1 cellular context compared by ENCODE assay signal in genomic region chr17:64736804-64737492, GRCh38.
TF ChIP-seq lines count a peak whose summit lies in the region.

No MANE protein-coding gene starts in this region.

TF ChIP-seq in K562, 482 proteins besides CTCF, POLR2A, EP300 and RAD21 (continued from another document and continues in another):
- TF ChIP-seq ZNF609 (CRISPR knock-in tag; IDR thresholded peaks at IDR 0.05; ENCODE audit: borderline replicate concordance) (no peak), RNF2 (IDR thresholded peaks at IDR 0.05) (no peak), ZNF431 (CRISPR knock-in tag; IDR thresholded peaks at IDR 0.05) (no peak), MEIS2 (IDR thresholded peaks at IDR 0.05; ENCODE audit: partially characterized antibody) (no peak), SMC3 (conservative IDR thresholded peaks at IDR 0.05; ENCODE audit: insufficient read depth, low read depth, low read length) (peak; percentile 56), SMAD3 (CRISPR knock-in tag; conservative IDR thresholded peaks at IDR 0.05) (no peak), MTA2 (IDR thresholded peaks at IDR 0.05; ENCODE audit: low read depth) (no peak), ETV5 (CRISPR knock-in tag; IDR thresholded peaks at IDR 0.05; ENCODE audit: low read depth) (no peak), FOXA1 (IDR thresholded peaks at IDR 0.05; ENCODE audit: borderline replicate concordance) (no peak), ZBTB49 (CRISPR knock-in tag; IDR thresholded peaks at IDR 0.05; ENCODE audit: borderline replicate concordance) (no peak), MBD2 (IDR thresholded peaks at IDR 0.05; ENCODE audit: borderline replicate concordance, low read depth) (no peak), HNRNPLL (IDR thresholded peaks at IDR 0.05; ENCODE audit: low read depth, low read length, poor library complexity, severe bottlenecking) (no peak), ZC3H11A (IDR thresholded peaks at IDR 0.05; ENCODE audit: low read depth, low read length) (no peak), HDGF (IDR thresholded peaks at IDR 0.05) (no peak), TFAM (CRISPR knock-in tag; conservative IDR thresholded peaks at IDR 0.05) (no peak), ATF3 (IDR thresholded peaks at IDR 0.05) (no peak), ATF3 (CRISPR knock-in tag; conservative IDR thresholded peaks at IDR 0.05) (no peak), CBX3 (IDR thresholded peaks at IDR 0.05; ENCODE audit: borderline replicate concordance in 1 of 2, low read length in 2 of 2) (0 out of 3 replicates have a peak, but pooled peaks of 1 of the 2 experiments have one; percentile 44), HIVEP1 (CRISPR knock-in tag; IDR thresholded peaks at IDR 0.05) (no peak), ZNF79 (CRISPR knock-in tag; IDR thresholded peaks at IDR 0.05; ENCODE audit: low read depth) (no peak), ATF7 (IDR thresholded peaks at IDR 0.05) (peak; percentile 19; the same call in 1 of the 2 replicates), U2AF2 (optimal IDR thresholded peaks at IDR 0.05; ENCODE audit: low read depth, low read length) (no peak), DACH1 (IDR thresholded peaks at IDR 0.05; ENCODE audit: partially characterized antibody) (peak; percentile 39), ZHX1 (conservative IDR thresholded peaks at IDR 0.05; ENCODE audit: low read length) (no peak), RBM25 (IDR thresholded peaks at IDR 0.05; ENCODE audit: low read depth, low read length, severe bottlenecking) (peak; percentile 99), THRAP3 (IDR thresholded peaks at IDR 0.05; ENCODE audit: borderline replicate concordance) (no peak), ZFPM2 (CRISPR knock-in tag; IDR thresholded peaks at IDR 0.05) (no peak), MTA1 (IDR thresholded peaks at IDR 0.05; ENCODE audit: borderline replicate concordance) (no peak), CBX5 (IDR thresholded peaks at IDR 0.05; ENCODE audit: borderline replicate concordance, low read depth) (no peak), SREBF2 (CRISPR knock-in tag; IDR thresholded peaks at IDR 0.05) (no peak), ZNF253 (CRISPR knock-in tag; conservative IDR thresholded peaks at IDR 0.05) (no peak), THAP7 (CRISPR knock-in tag; IDR thresholded peaks at IDR 0.05) (no peak), L3MBTL2 (IDR thresholded peaks at IDR 0.05) (no peak), KHSRP (IDR thresholded peaks at IDR 0.05) (no peak), ZNF146 (CRISPR knock-in tag; IDR thresholded peaks at IDR 0.05; ENCODE audit: unreplicated experiment) (no peak), CEBPB (tag; IDR thresholded peaks at IDR 0.05) (no peak), TRIM24 (IDR thresholded peaks at IDR 0.05) (no peak), MCM5 (IDR thresholded peaks at IDR 0.05; ENCODE audit: low read depth) (no peak), ZNF41 (CRISPR knock-in tag; conservative IDR thresholded peaks at IDR 0.05) (no peak)
- TF ChIP-seq, protein P1, sequence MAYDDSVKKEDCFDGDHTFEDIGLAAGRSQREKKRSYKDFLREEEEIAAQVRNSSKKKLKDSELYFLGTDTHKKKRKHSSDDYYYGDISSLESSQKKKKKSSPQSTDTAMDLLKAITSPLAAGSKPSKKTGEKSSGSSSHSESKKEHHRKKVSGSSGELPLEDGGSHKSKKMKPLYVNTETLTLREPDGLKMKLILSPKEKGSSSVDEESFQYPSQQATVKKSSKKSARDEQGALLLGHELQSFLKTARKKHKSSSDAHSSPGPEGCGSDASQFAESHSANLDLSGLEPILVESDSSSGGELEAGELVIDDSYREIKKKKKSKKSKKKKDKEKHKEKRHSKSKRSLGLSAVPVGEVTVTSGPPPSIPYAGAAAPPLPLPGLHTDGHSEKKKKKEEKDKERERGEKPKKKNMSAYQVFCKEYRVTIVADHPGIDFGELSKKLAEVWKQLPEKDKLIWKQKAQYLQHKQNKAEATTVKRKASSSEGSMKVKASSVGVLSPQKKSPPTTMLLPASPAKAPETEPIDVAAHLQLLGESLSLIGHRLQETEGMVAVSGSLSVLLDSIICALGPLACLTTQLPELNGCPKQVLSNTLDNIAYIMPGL (CRISPR knock-in tag; IDR thresholded peaks at IDR 0.05): no peak
- TF ChIP-seq, protein P2, sequence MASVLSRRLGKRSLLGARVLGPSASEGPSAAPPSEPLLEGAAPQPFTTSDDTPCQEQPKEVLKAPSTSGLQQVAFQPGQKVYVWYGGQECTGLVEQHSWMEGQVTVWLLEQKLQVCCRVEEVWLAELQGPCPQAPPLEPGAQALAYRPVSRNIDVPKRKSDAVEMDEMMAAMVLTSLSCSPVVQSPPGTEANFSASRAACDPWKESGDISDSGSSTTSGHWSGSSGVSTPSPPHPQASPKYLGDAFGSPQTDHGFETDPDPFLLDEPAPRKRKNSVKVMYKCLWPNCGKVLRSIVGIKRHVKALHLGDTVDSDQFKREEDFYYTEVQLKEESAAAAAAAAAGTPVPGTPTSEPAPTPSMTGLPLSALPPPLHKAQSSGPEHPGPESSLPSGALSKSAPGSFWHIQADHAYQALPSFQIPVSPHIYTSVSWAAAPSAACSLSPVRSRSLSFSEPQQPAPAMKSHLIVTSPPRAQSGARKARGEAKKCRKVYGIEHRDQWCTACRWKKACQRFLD (CRISPR knock-in tag; IDR thresholded peaks at IDR 0.05): no peak
- TF ChIP-seq, protein P3, sequence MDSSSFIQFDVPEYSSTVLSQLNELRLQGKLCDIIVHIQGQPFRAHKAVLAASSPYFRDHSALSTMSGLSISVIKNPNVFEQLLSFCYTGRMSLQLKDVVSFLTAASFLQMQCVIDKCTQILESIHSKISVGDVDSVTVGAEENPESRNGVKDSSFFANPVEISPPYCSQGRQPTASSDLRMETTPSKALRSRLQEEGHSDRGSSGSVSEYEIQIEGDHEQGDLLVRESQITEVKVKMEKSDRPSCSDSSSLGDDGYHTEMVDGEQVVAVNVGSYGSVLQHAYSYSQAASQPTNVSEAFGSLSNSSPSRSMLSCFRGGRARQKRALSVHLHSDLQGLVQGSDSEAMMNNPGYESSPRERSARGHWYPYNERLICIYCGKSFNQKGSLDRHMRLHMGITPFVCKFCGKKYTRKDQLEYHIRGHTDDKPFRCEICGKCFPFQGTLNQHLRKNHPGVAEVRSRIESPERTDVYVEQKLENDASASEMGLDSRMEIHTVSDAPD (CRISPR knock-in tag; IDR thresholded peaks at IDR 0.05): no peak
- TF ChIP-seq, protein P4, sequence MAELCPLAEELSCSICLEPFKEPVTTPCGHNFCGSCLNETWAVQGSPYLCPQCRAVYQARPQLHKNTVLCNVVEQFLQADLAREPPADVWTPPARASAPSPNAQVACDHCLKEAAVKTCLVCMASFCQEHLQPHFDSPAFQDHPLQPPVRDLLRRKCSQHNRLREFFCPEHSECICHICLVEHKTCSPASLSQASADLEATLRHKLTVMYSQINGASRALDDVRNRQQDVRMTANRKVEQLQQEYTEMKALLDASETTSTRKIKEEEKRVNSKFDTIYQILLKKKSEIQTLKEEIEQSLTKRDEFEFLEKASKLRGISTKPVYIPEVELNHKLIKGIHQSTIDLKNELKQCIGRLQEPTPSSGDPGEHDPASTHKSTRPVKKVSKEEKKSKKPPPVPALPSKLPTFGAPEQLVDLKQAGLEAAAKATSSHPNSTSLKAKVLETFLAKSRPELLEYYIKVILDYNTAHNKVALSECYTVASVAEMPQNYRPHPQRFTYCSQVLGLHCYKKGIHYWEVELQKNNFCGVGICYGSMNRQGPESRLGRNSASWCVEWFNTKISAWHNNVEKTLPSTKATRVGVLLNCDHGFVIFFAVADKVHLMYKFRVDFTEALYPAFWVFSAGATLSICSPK (IDR thresholded peaks at IDR 0.05; ENCODE audit: borderline replicate concordance): no peak
- TF ChIP-seq, protein P5, sequence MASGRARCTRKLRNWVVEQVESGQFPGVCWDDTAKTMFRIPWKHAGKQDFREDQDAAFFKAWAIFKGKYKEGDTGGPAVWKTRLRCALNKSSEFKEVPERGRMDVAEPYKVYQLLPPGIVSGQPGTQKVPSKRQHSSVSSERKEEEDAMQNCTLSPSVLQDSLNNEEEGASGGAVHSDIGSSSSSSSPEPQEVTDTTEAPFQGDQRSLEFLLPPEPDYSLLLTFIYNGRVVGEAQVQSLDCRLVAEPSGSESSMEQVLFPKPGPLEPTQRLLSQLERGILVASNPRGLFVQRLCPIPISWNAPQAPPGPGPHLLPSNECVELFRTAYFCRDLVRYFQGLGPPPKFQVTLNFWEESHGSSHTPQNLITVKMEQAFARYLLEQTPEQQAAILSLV (tag; IDR thresholded peaks at IDR 0.05): no peak
